ENCODE assay signal across 10 cellular contexts in genomic region chr6:27650620-27651370, GRCh38.
DNase-seq lines count a peak whose midpoint lies in the region; ATAC-seq and TF ChIP-seq lines count a peak whose summit lies in the region.
"Had no signal": no experiment of that assay in that cellular context is flagged by ENCODE, and none has a peak within 500 bp of the region (broad histone marks: within the 10 kb centered on the region; RNA-seq: fewer than 3 reads in every experiment).

No MANE protein-coding gene starts in this region.

- intact Hi-C loops in Caco-2 (cut with micrococcal nuclease; ENCODE audit: unreplicated experiment) (loop anchor here (5.0 kb wide), 1 partner anchor 37 kb away; no protein-coding TSS in a partner anchor), OCI-LY7 (cut with micrococcal nuclease; ENCODE audit: unreplicated experiment) (no loop called here), aorta (cut with DNase I) (no loop called here)

- H3K27me3 ChIP-seq in Caco-2 (replicated peaks; ENCODE audit: control insufficient read depth, insufficient read depth, low read length) (no peaks in the 10 kb centered on the region; the same call in 1 of the 2 replicates), H7 (ENCODE audit: control insufficient read depth, insufficient read depth, low read length) (no peaks in the 10 kb centered on the region), neuronal stem cell (ENCODE audit: control insufficient read depth in 3 of 3, insufficient read depth in 3 of 3, low read depth in 1 of 3, low read length in 3 of 3) (no peaks in the 10 kb centered on the region), aorta (ENCODE audit: control insufficient read depth in 1 of 2, insufficient read depth in 2 of 2, low read length in 1 of 2) (no peaks in the 10 kb centered on the region)

- H4K91ac ChIP-seq in neuronal stem cell (ENCODE audit: low read depth, low read length, poor library complexity): no peak overlapping the region

- H3K4me2 ChIP-seq in OCI-LY7 (ENCODE audit: low read length): no peak overlapping the region
- H3K4me2 ChIP-seq in neuronal stem cell (ENCODE audit: insufficient read depth, low read length, poor library complexity, severe bottlenecking): peak overlapping the region; percentile 50
- H3K4me2 ChIP-seq: KMS-11 had no signal

- peak overlapping the region; percentile 44 for H3K9ac ChIP-seq in neuronal stem cell (ENCODE audit: low read depth, low read length, poor library complexity)
- H3K9ac ChIP-seq: KMS-11 had no signal

- no peak overlapping the region for H2BK120ac ChIP-seq in neuronal stem cell (ENCODE audit: low read depth, low read length)

- no peak overlapping the region for H2BK12ac ChIP-seq in neuronal stem cell (ENCODE audit: low read length)

- BruUV-seq in Caco-2 (replicated peaks; lab: Mats Ljungman, UMichigan) (no TSS peak), OCI-LY7 (replicated peaks; lab: Mats Ljungman, UMichigan) (no TSS peak)

- no peak overlapping the region for H3K4ac ChIP-seq in neuronal stem cell (ENCODE audit: low read length)

- WGBS in neuronal stem cell (ENCODE audit: extremely low coverage in 2 of 2, insufficient read length in 2 of 2, insufficient replicate concordance in 1 of 2), 2 donors: no CpG with 5 or more reads among the region's 17 CpGs
- 4 to 5% methylated on average over 17 of the region's 17 CpGs for WGBS in aorta, 2 donors

- H2AK5ac ChIP-seq in neuronal stem cell (ENCODE audit: low read depth, low read length): no peak overlapping the region

- H3K23ac ChIP-seq in neuronal stem cell (ENCODE audit: low read depth, low read length, poor library complexity): no peak overlapping the region

- H2BK15ac ChIP-seq in neuronal stem cell (ENCODE audit: low read length): peak overlapping the region; percentile 85

- H3K4me3 ChIP-seq in Caco-2 (ENCODE audit: low read depth, low read length) (peak overlapping the region; percentile 34), H7 (ENCODE audit: insufficient read depth, low read depth, low read length) (peak overlapping the region; percentile 54), OCI-LY7 (ENCODE audit: low read depth, low read length, poor library complexity, severe bottlenecking) (no peak overlapping the region), neuronal stem cell (ENCODE audit: low read length in 2 of 2) (peak overlapping the region; percentile 42 to 88), aorta (ENCODE audit: low read length in 2 of 2) (no peak overlapping the region)

- H3K4me3 Mint-ChIP-seq in Caco-2 (ENCODE audit: unreplicated experiment) (peak overlapping the region; percentile 78), brain (peak overlapping the region; percentile 65 to 78 (median 72))
- H3K4me3 Mint-ChIP-seq: naive thymus-derived CD4-positive, alpha-beta T cell had no signal

- H4K20me1 ChIP-seq in OCI-LY7 (ENCODE audit: insufficient read depth, low read length): no peaks in the 10 kb centered on the region

- H3K79me1 ChIP-seq in neuronal stem cell (ENCODE audit: low read depth, low read length): no peaks in the 10 kb centered on the region

- DNase-seq in Caco-2 (peak; percentile 81), H7 (peak; percentile 81), OCI-LY7 (ENCODE audit: low spot score) (no peak), neuronal stem cell (ENCODE audit: low spot score) (peak; percentile 62), aorta (no peak), NCI-H187 (lab: John Stamatoyannopoulos, UW) (no peak)

- no peak overlapping the region for H2AFZ ChIP-seq in OCI-LY7 (ENCODE audit: low read length)
- peak overlapping the region; percentile 58 for H2AFZ ChIP-seq in neuronal stem cell (ENCODE audit: low read length)

- no peaks in the 10 kb centered on the region for H3K9me3 ChIP-seq in Caco-2
- no peaks in the 10 kb centered on the region for H3K9me3 ChIP-seq in OCI-LY7 (ENCODE audit: low read length)
- H3K9me3 ChIP-seq in neuronal stem cell (replicated peaks in 1 of 2; ENCODE audit: control insufficient read depth in 2 of 2, insufficient read depth in 1 of 2, low read depth in 1 of 2, low read length in 2 of 2): no peaks in the 10 kb centered on the region
- no peaks in the 10 kb centered on the region for H3K9me3 ChIP-seq in aorta (ENCODE audit: control insufficient read depth, low read length)

- H3K4me1 Mint-ChIP-seq in Caco-2 (ENCODE audit: low read depth, unreplicated experiment) (peaks cover 8% of the 10 kb centered on the region), brain (peaks cover 14% of the 10 kb centered on the region)

- H3K27ac Mint-ChIP-seq in Caco-2 (ENCODE audit: unreplicated experiment) (peak overlapping the region; percentile 84), brain (peak overlapping the region in 1 of 5 experiments; percentile 8)
- H3K27ac Mint-ChIP-seq: naive thymus-derived CD4-positive, alpha-beta T cell had no signal

- H3K9me2 ChIP-seq in OCI-LY7 (ENCODE audit: insufficient read depth, low read length): no peaks in the 10 kb centered on the region

- H3K36me3 ChIP-seq in Caco-2 (ENCODE audit: control insufficient read depth, insufficient read depth, low read length) (no peaks in the 10 kb centered on the region), H7 (replicated peaks; ENCODE audit: control insufficient read depth, insufficient read depth, low read length) (no peaks in the 10 kb centered on the region), OCI-LY7 (ENCODE audit: insufficient read depth, low read length) (no peaks in the 10 kb centered on the region), neuronal stem cell (replicated peaks in 1 of 2; ENCODE audit: control insufficient read depth in 2 of 2, insufficient read depth in 2 of 2, low read length in 2 of 2) (no peaks in the 10 kb centered on the region), aorta (ENCODE audit: control insufficient read depth in 1 of 2, insufficient read depth in 2 of 2, low read length in 1 of 2) (no peaks in the 10 kb centered on the region)

- H3K27me3 Mint-ChIP-seq in Caco-2 (ENCODE audit: insufficient read depth, unreplicated experiment) (no peaks in the 10 kb centered on the region), brain (peaks cover 30% of the 10 kb centered on the region)

- POLR2A ChIA-PET in Caco-2 (lab: Charles Lee): no interaction called here
- POLR2A ChIA-PET in OCI-LY7 (lab: Charles Lee): no interaction called here

- ATAC-seq in GM19023 (IDR thresholded peaks at IDR 0.05; ENCODE audit: unreplicated experiment): no peak
- no peak for ATAC-seq in aorta (ENCODE audit: low FRiP score)
- ATAC-seq: naive thymus-derived CD4-positive, alpha-beta T cell had no signal

- no peak overlapping the region for H3K14ac ChIP-seq in neuronal stem cell (ENCODE audit: low read length)

- peak; percentile 43 to 49 for TF ChIP-seq CTCF in Caco-2 (IDR thresholded peaks at IDR 0.05; ENCODE audit: insufficient read depth in 1 of 2, low read depth in 1 of 2, low read length in 1 of 2, severe bottlenecking in 1 of 2, unreplicated experiment in 1 of 2)
- 0 out of 2 replicates have a peak, but pooled peaks have one; percentile 26 for TF ChIP-seq CTCF in OCI-LY7 (conservative IDR thresholded peaks at IDR 0.05; ENCODE audit: low read length)
- TF ChIP-seq CTCF in brain (conservative IDR thresholded peaks at IDR 0.05): peak in 1 of 2 experiments; percentile 59

- H2BK5ac ChIP-seq in neuronal stem cell (ENCODE audit: low read length): no peak overlapping the region

- no peak overlapping the region for H3K27ac ChIP-seq in OCI-LY7 (ENCODE audit: low read depth, low read length, poor library complexity, severe bottlenecking)
- no peak overlapping the region for H3K27ac ChIP-seq in neuronal stem cell (replicated peaks; ENCODE audit: low read length)
- H3K27ac ChIP-seq in aorta (ENCODE audit: low read depth in 1 of 2, low read length in 2 of 2): no peak overlapping the region
- H3K27ac ChIP-seq: KMS-11 had no signal

- no peak overlapping the region for H4K8ac ChIP-seq in neuronal stem cell (ENCODE audit: low read depth, low read length)

- no peaks in the 10 kb centered on the region for H3K79me2 ChIP-seq in OCI-LY7 (ENCODE audit: insufficient read depth, low read depth, low read length)

- CTCF ChIA-PET in Caco-2 (lab: Charles Lee): no interaction called here
- CTCF ChIA-PET in OCI-LY7 (lab: Charles Lee; ENCODE audit: unreplicated experiment): no interaction called here

- H3K9me3 Mint-ChIP-seq in Caco-2 (ENCODE audit: unreplicated experiment) (no peaks in the 10 kb centered on the region), brain (peaks cover 0 to 10% (median 7%) of the 10 kb centered on the region in 5 experiments)

- H3K4me1 ChIP-seq in Caco-2 (no peaks in the 10 kb centered on the region), OCI-LY7 (ENCODE audit: insufficient read depth, low read length, poor library complexity, severe bottlenecking) (no peaks in the 10 kb centered on the region), neuronal stem cell (ENCODE audit: control insufficient read depth in 2 of 2, insufficient read depth in 1 of 2, low read depth in 1 of 2, low read length in 2 of 2) (peaks cover 0 to 2% of the 10 kb centered on the region in 2 donors), aorta (ENCODE audit: control insufficient read depth in 1 of 2, insufficient read depth in 2 of 2, low read length in 2 of 2) (no peaks in the 10 kb centered on the region)

- peak overlapping the region; percentile 83 for H3K18ac ChIP-seq in neuronal stem cell (ENCODE audit: low read length)

- H3K36me3 Mint-ChIP-seq in Caco-2 (ENCODE audit: insufficient read depth, unreplicated experiment): peaks cover 11% of the 10 kb centered on the region
- H3K36me3 Mint-ChIP-seq in brain: no peaks in the 10 kb centered on the region

Comparison
In these comparisons a context has a peak if more than half of its experiments do, and no peak if none do; other contexts are left out.
1. DNase-seq: peak in Caco-2 (2 of 2), H7 (single experiment) and neuronal stem cell (single experiment); none in OCI-LY7 (single experiment), aorta (0 of 2) and NCI-H187 (0 of 2).
2. H3K4me3 ChIP-seq: peak in Caco-2 (single experiment), H7 (single experiment) and neuronal stem cell (2 of 2); none in OCI-LY7 (single experiment) and aorta (0 of 2).